ENCODE assay signal across 22 cellular contexts in genomic region chr3:10347648-10348403, GRCh38. TPM values are rescaled to one million over a fixed set of nuclear protein-coding genes. Genes with fewer than 3 reads are reported as not detected.
A peak's percentile ranks its signal among the peaks of the same experiment; 100 is the strongest.
DNase-seq lines count a peak whose midpoint lies in the region; ATAC-seq and TF ChIP-seq lines count a peak whose summit lies in the region.
"Had no signal": no experiment of that assay in that cellular context is flagged by ENCODE, and none has a peak within 500 bp of the region (broad histone marks: within the 10 kb centered on the region; RNA-seq: fewer than 3 reads in every experiment).

No MANE protein-coding gene starts in this region.

- H3K27me3 Mint-ChIP-seq in activated naive CD8-positive, alpha-beta T cell treated with anti-CD3 and anti-CD28 coated beads, Interleukin-2, amount 10 ng/mL, durations not matched to agents 7 days and 5 days: no peaks in the 10 kb centered on the region
- no peaks in the 10 kb centered on the region for H3K27me3 Mint-ChIP-seq in activated naive CD8-positive, alpha-beta T cell treated with anti-CD3 and anti-CD28 coated beads, Interleukin-2, amount 50 U/mL, for 24 hours
- H3K27me3 Mint-ChIP-seq in glutamatergic neuron (ENCODE audit: unreplicated experiment): peaks cover 13% of the 10 kb centered on the region

- no peaks in the 10 kb centered on the region for H3K79me2 ChIP-seq in osteoblast (ENCODE audit: insufficient read depth, low read length)
- H3K79me2 ChIP-seq in OCI-LY7 (ENCODE audit: insufficient read depth, low read depth, low read length): no peaks in the 10 kb centered on the region

- DNase-seq in activated naive CD8-positive, alpha-beta T cell treated with anti-CD3 and anti-CD28 coated beads, Interleukin-2, amount 10 ng/mL, durations not matched to agents 7 days and 5 days: no peak
- DNase-seq in activated naive CD8-positive, alpha-beta T cell treated with anti-CD3 and anti-CD28 coated beads, Interleukin-2, amount 50 U/mL, for 24 hours: no peak
- DNase-seq in glutamatergic neuron (no peak), osteoblast (ENCODE audit: insufficient read length, low spot score, missing footprints) (peak; percentile 83), amniotic stem cell (lab: John Stamatoyannopoulos, UW) (no peak), OCI-LY7 (ENCODE audit: low spot score) (no peak)
- DNase-seq: ACHN; BE2C; CD4-positive, alpha-beta T cell; GOT3; KG1; MG63; NCI-H1105 treated with DMSO at 0.1 percent for 48 hours; NCI-H146; NCI-H2029; NCI-H526 treated with DMSO at 0.1 percent for 48 hours; SHP77 treated with DMSO at 0.1 percent for 48 hours had no signal

- no peaks in the 10 kb centered on the region for H3K27me3 ChIP-seq in osteoblast (ENCODE audit: insufficient read depth, low read length)
- H3K27me3 ChIP-seq: BE2C, MG63 had no signal

- no peak for ATAC-seq in activated naive CD8-positive, alpha-beta T cell treated with anti-CD3 and anti-CD28 coated beads, Interleukin-2, amount 10 ng/mL, durations not matched to agents 7 days and 5 days (ENCODE audit: low read depth)
- ATAC-seq in activated naive CD8-positive, alpha-beta T cell treated with anti-CD3 and anti-CD28 coated beads, Interleukin-2, amount 50 U/mL, for 24 hours: no peak
- ATAC-seq in HG03571 (IDR thresholded peaks at IDR 0.05; ENCODE audit: unreplicated experiment) (no peak), HG03196 (IDR thresholded peaks at IDR 0.05; ENCODE audit: unreplicated experiment) (no peak)
- ATAC-seq: Panc1 had no signal

- H2AFZ ChIP-seq in osteoblast (ENCODE audit: low read length): no peak overlapping the region
- H2AFZ ChIP-seq in OCI-LY7 (ENCODE audit: low read length): no peak overlapping the region

- H3K4me3 ChIP-seq in osteoblast (ENCODE audit: insufficient read depth, low read length) (no peak overlapping the region), OCI-LY7 (ENCODE audit: low read depth, low read length, poor library complexity, severe bottlenecking) (no peak overlapping the region)
- H3K4me3 ChIP-seq: MG63 had no signal

- no peaks in the 10 kb centered on the region for H3K9me2 ChIP-seq in OCI-LY7 (ENCODE audit: insufficient read depth, low read length)

- no peaks in the 10 kb centered on the region for H4K20me1 ChIP-seq in osteoblast (ENCODE audit: insufficient read depth, low read length)
- no peaks in the 10 kb centered on the region for H4K20me1 ChIP-seq in OCI-LY7 (ENCODE audit: insufficient read depth, low read length)

- H3K27ac ChIP-seq in osteoblast (ENCODE audit: low read depth, low read length) (no peak overlapping the region), OCI-LY7 (ENCODE audit: low read depth, low read length, poor library complexity, severe bottlenecking) (no peak overlapping the region)
- H3K27ac ChIP-seq: 22Rv1 had no signal

- CTCF ChIA-PET in OCI-LY7 (lab: Charles Lee; ENCODE audit: unreplicated experiment): interaction anchor here (1.0 kb wide), 1 partner anchor 393 kb away, joined by 3 read pairs; no protein-coding TSS in a partner anchor

- H3K27ac Mint-ChIP-seq in activated naive CD8-positive, alpha-beta T cell treated with anti-CD3 and anti-CD28 coated beads, Interleukin-2, amount 10 ng/mL, durations not matched to agents 7 days and 5 days: peak overlapping the region; percentile 21
- H3K27ac Mint-ChIP-seq in activated naive CD8-positive, alpha-beta T cell treated with anti-CD3 and anti-CD28 coated beads, Interleukin-2, amount 50 U/mL, for 24 hours: no peak overlapping the region
- H3K27ac Mint-ChIP-seq in glutamatergic neuron (ENCODE audit: unreplicated experiment): peak overlapping the region; percentile 17
- H3K27ac Mint-ChIP-seq: CD4-positive, alpha-beta T cell had no signal

- H3K36me3 ChIP-seq in osteoblast (ENCODE audit: insufficient read depth, low read length) (no peaks in the 10 kb centered on the region), OCI-LY7 (ENCODE audit: insufficient read depth, low read length) (no peaks in the 10 kb centered on the region)
- H3K36me3 ChIP-seq: BE2C, MG63 had no signal

- no TSS peak for BruUV-seq in OCI-LY7 (replicated peaks; lab: Mats Ljungman, UMichigan)

- no peak overlapping the region for H3K4me3 Mint-ChIP-seq in activated naive CD8-positive, alpha-beta T cell treated with anti-CD3 and anti-CD28 coated beads, Interleukin-2, amount 10 ng/mL, durations not matched to agents 7 days and 5 days
- H3K4me3 Mint-ChIP-seq in activated naive CD8-positive, alpha-beta T cell treated with anti-CD3 and anti-CD28 coated beads, Interleukin-2, amount 50 U/mL, for 24 hours: no peak overlapping the region
- H3K4me3 Mint-ChIP-seq in glutamatergic neuron (ENCODE audit: unreplicated experiment): no peak overlapping the region
- H3K4me3 Mint-ChIP-seq: CD4-positive, alpha-beta T cell had no signal

- H3K4me1 Mint-ChIP-seq in activated naive CD8-positive, alpha-beta T cell treated with anti-CD3 and anti-CD28 coated beads, Interleukin-2, amount 10 ng/mL, durations not matched to agents 7 days and 5 days: no peaks in the 10 kb centered on the region
- no peaks in the 10 kb centered on the region for H3K4me1 Mint-ChIP-seq in activated naive CD8-positive, alpha-beta T cell treated with anti-CD3 and anti-CD28 coated beads, Interleukin-2, amount 50 U/mL, for 24 hours
- H3K4me1 Mint-ChIP-seq in glutamatergic neuron (ENCODE audit: low read depth, unreplicated experiment): peaks cover 50% of the 10 kb centered on the region

- TF ChIP-seq CTCF in glutamatergic neuron (IDR thresholded peaks at IDR 0.05; ENCODE audit: partially characterized antibody, unreplicated experiment) (no peak), osteoblast (IDR thresholded peaks at IDR 0.05; ENCODE audit: extremely low read depth, low read depth, low read length) (no peak), OCI-LY7 (conservative IDR thresholded peaks at IDR 0.05; ENCODE audit: low read length) (no peak)

- POLR2A ChIA-PET in activated naive CD8-positive, alpha-beta T cell treated with anti-CD3 and anti-CD28 coated beads, Interleukin-2, amount 10 ng/mL, durations not matched to agents 7 days and 5 days (lab: Charles Lee): no interaction called here
- POLR2A ChIA-PET in OCI-LY7 (lab: Charles Lee): interaction anchor here (0.5 to 0.7 kb wide), 2 partner anchors 79 to 332 kb away, joined by 3 to 4 read pairs; no protein-coding TSS in a partner anchor

- H3K9me3 Mint-ChIP-seq in activated naive CD8-positive, alpha-beta T cell treated with anti-CD3 and anti-CD28 coated beads, Interleukin-2, amount 10 ng/mL, durations not matched to agents 7 days and 5 days: no peaks in the 10 kb centered on the region
- no peaks in the 10 kb centered on the region for H3K9me3 Mint-ChIP-seq in activated naive CD8-positive, alpha-beta T cell treated with anti-CD3 and anti-CD28 coated beads, Interleukin-2, amount 50 U/mL, for 24 hours
- H3K9me3 Mint-ChIP-seq in glutamatergic neuron (ENCODE audit: unreplicated experiment): peaks cover 10% of the 10 kb centered on the region
- H3K9me3 Mint-ChIP-seq: CD4-positive, alpha-beta T cell had no signal

- H3K4me2 ChIP-seq in osteoblast (ENCODE audit: insufficient read depth, low read length): no peak overlapping the region
- H3K4me2 ChIP-seq in OCI-LY7 (ENCODE audit: low read length): no peak overlapping the region

- intact Hi-C loops in OCI-LY7 (cut with micrococcal nuclease; ENCODE audit: unreplicated experiment): no loop called here

- H3K4me1 ChIP-seq in osteoblast (ENCODE audit: insufficient read depth, low read length): peaks cover 11% of the 10 kb centered on the region
- H3K4me1 ChIP-seq in OCI-LY7 (ENCODE audit: insufficient read depth, low read length, poor library complexity, severe bottlenecking): peaks cover 39% of the 10 kb centered on the region

- H3K36me3 Mint-ChIP-seq in activated naive CD8-positive, alpha-beta T cell treated with anti-CD3 and anti-CD28 coated beads, Interleukin-2, amount 10 ng/mL, durations not matched to agents 7 days and 5 days: no peaks in the 10 kb centered on the region
- H3K36me3 Mint-ChIP-seq in activated naive CD8-positive, alpha-beta T cell treated with anti-CD3 and anti-CD28 coated beads, Interleukin-2, amount 50 U/mL, for 24 hours (ENCODE audit: low read depth): no peaks in the 10 kb centered on the region
- no peaks in the 10 kb centered on the region for H3K36me3 Mint-ChIP-seq in glutamatergic neuron (ENCODE audit: unreplicated experiment)

- H3K9me3 ChIP-seq in osteoblast (ENCODE audit: low read depth, low read length) (no peaks in the 10 kb centered on the region), OCI-LY7 (ENCODE audit: low read length) (no peaks in the 10 kb centered on the region)
- H3K9me3 ChIP-seq: BE2C, MG63 had no signal

RNA-seq across cellular contexts. Expression of gene SEC13, which starts 26.9 kb away (rescaled TPM):
- total RNA-seq in activated naive CD8-positive, alpha-beta T cell treated with anti-CD3 and anti-CD28 coated beads, Interleukin-2, amount 10 ng/mL, durations not matched to agents 7 days and 5 days: 10 to 100 TPM; 71.6 to 74.2 TPM
- total RNA-seq in glutamatergic neuron (ENCODE audit: unreplicated experiment): 109 TPM
- 201 and 204 TPM in 2 replicates for total RNA-seq in osteoblast
- total RNA-seq in OCI-LY7 (2014; rRNA removed; shearing (Covaris generic)): 131 and 132 TPM in 2 replicates
- total RNA-seq in OCI-LY7 (2022): 104 and 111 TPM in 2 replicates

RNA-seq across cellular contexts. Expression of gene GHRL, which starts 55.1 kb away (rescaled TPM):
- total RNA-seq in activated naive CD8-positive, alpha-beta T cell treated with anti-CD3 and anti-CD28 coated beads, Interleukin-2, amount 10 ng/mL, durations not matched to agents 7 days and 5 days: under 1 TPM; 0.53 to 0.94 TPM
- total RNA-seq in glutamatergic neuron (ENCODE audit: unreplicated experiment): 0.64 TPM
- under 0.01 TPM in 1 of 2 replicates, not detected in the other for total RNA-seq in osteoblast
- 0.32 TPM in 1 of 2 replicates, not detected in the other for total RNA-seq in OCI-LY7 (2014; rRNA removed; shearing (Covaris generic))
- total RNA-seq in OCI-LY7 (2022): 0.42 and 0.77 TPM in 2 replicates
- total RNA-seq: NCI-H460 had no signal
